In the genomic region with DNA sequence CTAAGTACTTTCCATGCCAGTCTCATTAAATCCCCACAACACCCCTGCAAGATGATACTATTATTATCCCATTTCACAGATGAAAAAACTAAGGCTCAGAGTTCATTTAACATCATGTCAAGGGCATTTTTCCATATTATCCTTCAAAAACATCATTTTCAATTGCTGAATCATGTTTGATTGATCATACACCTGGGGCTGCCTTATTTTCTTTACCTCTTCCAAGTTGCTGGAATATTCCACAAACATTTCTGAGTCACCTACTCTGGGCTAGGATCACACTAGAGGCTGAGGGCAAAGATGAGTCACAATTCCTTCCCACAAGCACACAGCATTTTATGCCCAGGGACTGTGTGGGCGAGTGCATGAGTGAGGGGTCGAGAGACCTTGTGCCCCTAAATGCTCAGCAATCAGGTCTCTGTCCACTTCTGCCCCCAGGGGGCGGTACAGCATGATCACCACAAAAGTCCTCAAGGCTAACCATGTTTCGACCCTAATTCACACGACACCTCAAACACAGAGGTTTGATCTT, we compare ENCODE assay signal across 8 cellular contexts. TPM values are rescaled to one million over a fixed set of nuclear protein-coding genes. Genes with fewer than 3 reads are reported as not detected.
A peak's percentile ranks its signal among the peaks of the same experiment; 100 is the strongest.
DNase-seq lines count a peak whose midpoint lies in the region; ATAC-seq, FAIRE-seq and TF ChIP-seq lines count a peak whose summit lies in the region.

No MANE protein-coding gene starts in this region.

- H3K9me3 Mint-ChIP-seq in T-cell (peaks cover 0 to 6% (median 0%) of the 10 kb centered on the region in 3 donors), naive B cell (peaks cover 0 to 9% (median 4%) of the 10 kb centered on the region in 7 donors)

- CTCF ChIA-PET in AG04449 (lab: Yijun Ruan, JAX) (interaction anchor here (1.0 to 17.4 kb wide), 6 partner anchors 8 to 45 kb away, joined by 3 to 1115 read pairs (median 6); a partner anchor contains a TSS), T-cell (lab: Charles Lee) (interaction anchor here (0.9 to 1.0 kb wide), 2 partner anchors 16 to 43 kb away, joined by 3 to 4 read pairs; no protein-coding TSS in a partner anchor)

- H3K4me3 ChIP-seq in AG04449 (ENCODE audit: low read depth, low read length) (no peak overlapping the region), bronchial epithelial cell (ENCODE audit: low read depth, low read length) (no peak overlapping the region)

- peak; percentile 37 for TF ChIP-seq CTCF in AG04449 (IDR thresholded peaks at IDR 0.05; ENCODE audit: insufficient read depth, low read length, missing control alignments)
- TF ChIP-seq CTCF in bronchial epithelial cell (IDR thresholded peaks at IDR 0.05; ENCODE audit: insufficient read depth, low read length, severe bottlenecking), result peak; percentile 36

- H3K4me3 Mint-ChIP-seq in T-cell (no peak overlapping the region), naive B cell (peak overlapping the region in 2 of 8 donors; percentile 37 to 77)

- ATAC-seq in T-cell (replicated peaks in 1 of 4) (peak; percentile 17 to 45 (median 26)), naive B cell (ENCODE audit: low read depth in 2 of 2) (peak; percentile 54 to 67), HG03159 (IDR thresholded peaks at IDR 0.05; ENCODE audit: unreplicated experiment) (no peak), GM18861 (IDR thresholded peaks at IDR 0.05; ENCODE audit: unreplicated experiment) (no peak)

- H3K4me1 Mint-ChIP-seq in T-cell (peaks cover 11 to 36% (median 22%) of the 10 kb centered on the region in 3 donors), naive B cell (peaks cover 32 to 46% (median 38%) of the 10 kb centered on the region in 3 donors)

- no peaks in the 10 kb centered on the region for H3K27me3 Mint-ChIP-seq in T-cell
- H3K27me3 Mint-ChIP-seq in naive B cell, result peaks cover 4 to 18% (median 17%) of the 10 kb centered on the region in 3 donors

- H3K36me3 ChIP-seq in bronchial epithelial cell (ENCODE audit: control insufficient read depth, insufficient read depth, low read length), result no peaks in the 10 kb centered on the region

- FAIRE-seq in GM19239 (lab: Jason Lieb, UNC), result peak; percentile 71
- FAIRE-seq in bronchial epithelial cell (lab: Jason Lieb, UNC), result no peak

- DNase-seq in AG04449 (ENCODE audit: low read depth, low spot score) (peak; percentile 31), GM19239 (ENCODE audit: insufficient read length, low spot score) (no peak), T-cell (peak in 26 of 34 experiments; percentile 25 to 73 (median 51)), bronchial epithelial cell (ENCODE audit: low read depth) (peak; percentile 95), naive B cell (peak; percentile 66), GM19238 (ENCODE audit: insufficient read length, low spot score) (no peak)

- H3K27me3 ChIP-seq in bronchial epithelial cell (ENCODE audit: control insufficient read depth, insufficient read depth, low read length), result no peaks in the 10 kb centered on the region

- H3K27ac Mint-ChIP-seq in T-cell (peak overlapping the region in 1 of 2 donors; percentile 28), naive B cell (peak overlapping the region in 3 of 6 donors; percentile 47 to 98 (median 50))

- POLR2A ChIA-PET in AG04449 (lab: Yijun Ruan, JAX) (no interaction called here), T-cell (lab: Charles Lee) (interaction anchor here (0.6 kb wide), 2 partner anchors 10 to 94 kb away, joined by 4 to 5 read pairs; no protein-coding TSS in a partner anchor)

- H3K36me3 Mint-ChIP-seq in T-cell (peaks cover 9% of the 10 kb centered on the region), naive B cell (peaks cover 6 to 10% of the 10 kb centered on the region in 2 donors)

RNA-seq across cellular contexts. Expression of a gene that starts 14.1 kb away (rescaled TPM):
- total RNA-seq in T-cell (1 to 10 TPM in 2 of 5 donors, under 1 TPM in 3; 0.13 to 3.9 (median 0.98) TPM), bronchial epithelial cell (0.79 TPM in 1 of 2 replicates, not detected in the other)
- not detected for polyA plus RNA-seq in naive B cell (ENCODE audit: low read depth in 6 of 6)

RNA-seq across cellular contexts. Expression of a gene that starts 21.7 kb away (rescaled TPM):
- total RNA-seq in T-cell (100 to 1,000 TPM; 102 to 220 (median 215) TPM), bronchial epithelial cell (under 0.01 and 0.13 TPM in 2 replicates)
- 10 to 100 TPM; 28.4 to 56.4 (median 36.0) TPM for polyA plus RNA-seq in naive B cell (ENCODE audit: low read depth in 6 of 6)

RNA-seq across cellular contexts. Expression of a gene that starts 49.6 kb away (rescaled TPM):
- 100 to 1,000 TPM; 108 to 190 (median 130) TPM for total RNA-seq in T-cell
- 141 and 155 TPM in 2 replicates for total RNA-seq in bronchial epithelial cell
- polyA plus RNA-seq in naive B cell (ENCODE audit: low read depth in 6 of 6), result 100 to 1,000 TPM; 316 to 418 (median 365) TPM

RNA-seq across cellular contexts. Expression of a gene that starts 51.0 kb away (rescaled TPM):
- total RNA-seq in T-cell (100 to 1,000 TPM in 1 of 5 donors, 10 to 100 TPM in 4; 76.3 to 107 (median 84.9) TPM), bronchial epithelial cell (41.6 and 108 TPM in 2 replicates)
- 10 to 100 TPM; 24.7 to 57.9 (median 36.4) TPM for polyA plus RNA-seq in naive B cell (ENCODE audit: low read depth in 6 of 6)

Comparison
In these comparisons a context has a peak if more than half of its experiments do, and no peak if none do; other contexts are left out.
1. DNase-seq: peak in AG04449 (single experiment), T-cell (26 of 34), bronchial epithelial cell (single experiment) and naive B cell (single experiment); none in GM19239 (single experiment) and GM19238 (single experiment).
2. ATAC-seq: peak in T-cell (4 of 4) and naive B cell (2 of 2); none in HG03159 (single experiment) and GM18861 (single experiment).
3. RNA of a gene that starts 21.7 kb away (total RNA-seq): 102 to 220 TPM in T-cell; under 0.01 to 0.13 TPM in bronchial epithelial cell; every median in the first group is over 10 times any median in the second.